In the genomic region with DNA sequence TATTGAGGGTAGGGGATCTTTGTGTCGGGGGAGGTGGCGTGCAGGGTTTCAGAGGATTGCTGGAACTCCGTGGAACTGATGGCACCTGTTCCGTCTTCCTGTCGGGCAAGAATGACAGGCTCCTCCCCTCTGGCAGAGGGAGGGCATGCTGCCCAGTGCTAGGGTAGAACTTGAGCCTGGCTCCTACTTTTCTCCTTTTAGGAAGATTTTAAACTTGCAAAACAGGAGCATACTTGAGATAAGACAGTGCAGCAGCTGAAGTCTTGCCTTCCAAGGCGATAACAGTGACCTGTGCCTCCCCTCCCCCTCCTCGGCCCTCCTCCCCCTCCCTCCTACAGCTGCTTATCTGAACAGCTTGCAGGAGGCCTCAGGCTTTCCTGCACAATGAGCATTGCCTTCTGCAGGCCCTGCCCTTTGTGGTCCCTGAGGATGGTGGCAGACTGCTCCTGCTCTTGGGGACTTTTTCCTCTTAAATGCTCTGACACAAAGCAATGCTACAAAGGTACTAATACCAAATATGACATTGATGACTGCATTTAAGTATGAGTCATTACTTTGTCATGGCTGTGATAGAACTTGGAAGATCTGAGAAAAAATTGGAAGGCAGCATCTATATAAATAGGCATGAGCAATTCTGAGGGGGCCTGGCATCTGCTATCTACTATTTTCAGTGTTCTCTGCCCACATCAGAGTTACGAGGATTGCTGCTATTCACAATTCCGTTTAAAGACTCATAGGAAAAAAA, we compare ENCODE assay signal across 8 cellular contexts. TPM values are rescaled to one million over a fixed set of nuclear protein-coding genes. Genes with fewer than 3 reads are reported as not detected.
DNase-seq lines count a peak whose midpoint lies in the region; TF ChIP-seq lines count a peak whose summit lies in the region.

No MANE protein-coding gene starts in this region.

- H3K4me1 Mint-ChIP-seq in CD14-positive monocyte, result peaks cover 35% of the 10 kb centered on the region
- peaks cover 7 to 18% (median 13%) of the 10 kb centered on the region in 3 donors for H3K4me1 Mint-ChIP-seq in IgD-negative memory B cell
- peaks cover 17% of the 10 kb centered on the region for H3K4me1 Mint-ChIP-seq in endothelial cell (ENCODE audit: unreplicated experiment)

- H3K27me3 Mint-ChIP-seq in CD14-positive monocyte (ENCODE audit: low read depth in 3 of 3), result peaks cover 24 to 44% (median 34%) of the 10 kb centered on the region in 3 donors
- H3K27me3 Mint-ChIP-seq in IgD-negative memory B cell, result peaks cover 24% of the 10 kb centered on the region
- peaks cover 5% of the 10 kb centered on the region for H3K27me3 Mint-ChIP-seq in endothelial cell (ENCODE audit: unreplicated experiment)

- DNase-seq in CD14-positive monocyte (ENCODE audit: low spot score) (no peak), endothelial cell (ENCODE audit: low spot score) (peak; percentile 54), mesenteric fat pad (ENCODE audit: low spot score) (peak; percentile 55), DMS114 treated with DMSO at 0.1 percent for 48 hours (lab: John Stamatoyannopoulos, UW; ENCODE audit: unreplicated experiment) (no peak), dedifferentiated amniotic fluid mesenchymal stem cell (ENCODE audit: extremely low spot score) (no peak)
- peak; percentile 57 for DNase-seq in activated CD4-positive, alpha-beta T cell treated with anti-CD3 and anti-CD28 coated beads for 48 hours
- DNase-seq in stimulated activated naive CD4-positive, alpha-beta T cell (lab: John Stamatoyannopoulos, UW), result peak in 4 of 6 experiments; percentile 10 to 29 (median 13)

- H3K36me3 Mint-ChIP-seq in CD14-positive monocyte (no peaks in the 10 kb centered on the region), IgD-negative memory B cell (no peaks in the 10 kb centered on the region), endothelial cell (ENCODE audit: low read depth, unreplicated experiment) (no peaks in the 10 kb centered on the region)

- peak overlapping the region; percentile 92 to 97 for H3K4me3 Mint-ChIP-seq in CD14-positive monocyte
- H3K4me3 Mint-ChIP-seq in IgD-negative memory B cell, result peak overlapping the region; percentile 80 to 94 (median 85)
- H3K4me3 Mint-ChIP-seq in endothelial cell (ENCODE audit: unreplicated experiment), result peak overlapping the region; percentile 91

- intact Hi-C loops in CD14-positive monocyte (cut with micrococcal nuclease), result loop anchor here in 1 of 2 donors (10.0 kb wide), 1 partner anchor 1258 kb away; no protein-coding TSS in a partner anchor

- H3K9me3 Mint-ChIP-seq in CD14-positive monocyte (peaks cover 0 to 8% (median 3%) of the 10 kb centered on the region in 7 donors), IgD-negative memory B cell (no peaks in the 10 kb centered on the region), endothelial cell (ENCODE audit: unreplicated experiment) (peaks cover 2% of the 10 kb centered on the region)

- TF ChIP-seq CTCF in CD14-positive monocyte (IDR thresholded peaks at IDR 0.05), result no peak
- no peak for TF ChIP-seq CTCF in endothelial cell (IDR thresholded peaks at IDR 0.05; ENCODE audit: unreplicated experiment)

- H3K27ac Mint-ChIP-seq in CD14-positive monocyte (peak overlapping the region; percentile 58 to 91 (median 83)), IgD-negative memory B cell (peak overlapping the region in 2 of 3 donors; percentile 53 to 94), endothelial cell (ENCODE audit: unreplicated experiment) (peak overlapping the region; percentile 57)

RNA-seq across cellular contexts. Expression of gene GADD45G, which starts 1.9 kb away (rescaled TPM):
- polyA plus RNA-seq in CD14-positive monocyte (1 to 10 TPM; 1.1 to 1.3 TPM), IgD-negative memory B cell (1.1 TPM)
- total RNA-seq in endothelial cell (ENCODE audit: unreplicated experiment) (6.2 TPM), mesenteric fat pad (10.9 TPM)

Comparison
In these comparisons a context has a peak if more than half of its experiments do, and no peak if none do; other contexts are left out.
1. DNase-seq: peak in activated CD4-positive, alpha-beta T cell treated with anti-CD3 and anti-CD28 coated beads for 48 hours (single experiment), endothelial cell (single experiment), mesenteric fat pad (single experiment) and stimulated activated naive CD4-positive, alpha-beta T cell (4 of 6); none in CD14-positive monocyte (single experiment), DMS114 treated with DMSO at 0.1 percent for 48 hours (single experiment) and dedifferentiated amniotic fluid mesenchymal stem cell (single experiment).
2. Peak in every context shown above with its lines, with median percentiles within 50 percentile points of each other: H3K27ac Mint-ChIP-seq and H3K4me3 Mint-ChIP-seq.